ENCODE assay signal across 24 cellular contexts in genomic region chr7:45324683-45325237, GRCh38.
DNase-seq lines count a peak whose midpoint lies in the region; TF ChIP-seq lines count a peak whose summit lies in the region.
"Had no signal": no experiment of that assay in that cellular context is flagged by ENCODE, and none has a peak within 500 bp of the region (broad histone marks: within the 10 kb centered on the region; RNA-seq: fewer than 3 reads in every experiment).

No MANE protein-coding gene starts in this region.

- no peak overlapping the region for H3K4me3 Mint-ChIP-seq in activated CD4-positive, alpha-beta T cell treated with anti-CD3 and anti-CD28 coated beads, Interleukin-2, amount 10 ng/mL, durations not matched to agents 7 days and 5 days
- H3K4me3 Mint-ChIP-seq: activated naive CD8-positive, alpha-beta T cell treated with anti-CD3 and anti-CD28 coated beads for 36 hours; GM23338; memory B cell had no signal

- no peaks in the 10 kb centered on the region for H3K9me3 Mint-ChIP-seq in activated CD4-positive, alpha-beta T cell treated with anti-CD3 and anti-CD28 coated beads, Interleukin-2, amount 10 ng/mL, durations not matched to agents 7 days and 5 days
- H3K9me3 Mint-ChIP-seq: activated naive CD8-positive, alpha-beta T cell treated with anti-CD3 and anti-CD28 coated beads for 36 hours; activated T-helper 2 cell treated with anti-CD3 and anti-CD28 coated beads, Interferon-gamma antibody, Interleukin-2, Interleukin-4, amounts not matched to agents 10 μg/mL and 5 μg/mL and 100 μg/mL, durations not matched to agents 14 hours and 24 hours and 36 hours had no signal

- no peak overlapping the region for H3K27ac Mint-ChIP-seq in activated CD4-positive, alpha-beta T cell treated with anti-CD3 and anti-CD28 coated beads, Interleukin-2, amount 10 ng/mL, durations not matched to agents 7 days and 5 days
- H3K27ac Mint-ChIP-seq: activated naive CD8-positive, alpha-beta T cell treated with anti-CD3 and anti-CD28 coated beads for 36 hours; activated T-helper 2 cell treated with anti-CD3 and anti-CD28 coated beads, Interferon-gamma antibody, Interleukin-2, Interleukin-4, amounts not matched to agents 10 μg/mL and 5 μg/mL and 100 μg/mL, durations not matched to agents 14 hours and 24 hours and 36 hours; GM23338; memory B cell had no signal

- intact Hi-C loops in posterior vena cava (cut with DNase I) = no loop called here

- H3K9ac ChIP-seq in SK-N-MC (ENCODE audit: insufficient read length) = no peak overlapping the region
- H3K9ac ChIP-seq: SK-N-SH had no signal

- H3K36me3 ChIP-seq in SK-N-MC (ENCODE audit: insufficient read depth, low read length) = no peaks in the 10 kb centered on the region
- H3K36me3 ChIP-seq: esophagus muscularis mucosa, tibial artery had no signal

- CTCF ChIA-PET in activated CD4-positive, alpha-beta T cell treated with anti-CD3 and anti-CD28 coated beads, Interleukin-2, amount 10 ng/mL, durations not matched to agents 7 days and 5 days (lab: Charles Lee) = no interaction called here

- peaks cover 1% of the 10 kb centered on the region for H3K27me3 Mint-ChIP-seq in activated CD4-positive, alpha-beta T cell treated with anti-CD3 and anti-CD28 coated beads, Interleukin-2, amount 10 ng/mL, durations not matched to agents 7 days and 5 days

- no peaks in the 10 kb centered on the region for H3K36me3 Mint-ChIP-seq in activated CD4-positive, alpha-beta T cell treated with anti-CD3 and anti-CD28 coated beads, Interleukin-2, amount 10 ng/mL, durations not matched to agents 7 days and 5 days (ENCODE audit: low read depth)
- H3K36me3 Mint-ChIP-seq: activated naive CD8-positive, alpha-beta T cell treated with anti-CD3 and anti-CD28 coated beads for 36 hours; memory B cell had no signal

- DNase-seq in NCI-H187 (lab: John Stamatoyannopoulos, UW) (peak; percentile 22 to 69), NCI-H187 treated with DMSO at 0.1 percent for 48 hours (lab: John Stamatoyannopoulos, UW) (no peak), NCI-H2029 treated with DMSO at 0.1 percent for 48 hours (lab: John Stamatoyannopoulos, UW) (peak; percentile 31), SK-N-MC (ENCODE audit: low read depth, low spot score) (peak; percentile 65), retinal pigment epithelial cell (ENCODE audit: low read depth) (peak; percentile 55), posterior vena cava (ENCODE audit: low spot score) (no peak)
- DNase-seq in effector CD8-positive, alpha-beta T cell (lab: John Stamatoyannopoulos, UW) = no peak
- no peak for DNase-seq in activated CD4-positive, alpha-beta T cell treated with anti-CD3 and anti-CD28 coated beads, Interleukin-2, amount 10 ng/mL, durations not matched to agents 7 days and 5 days
- DNase-seq: activated CD4-positive, alpha-beta T cell treated with anti-CD3 and anti-CD28 coated beads, Interleukin-2, amount 50 U/mL, for 1 hour; activated naive CD8-positive, alpha-beta T cell treated with anti-CD3 and anti-CD28 coated beads for 36 hours; cerebellar nuclear complex; COR-L47; EL; Karpas-422; nucleus accumbens; SK-N-SH; stimulated activated CD4-positive, alpha-beta T cell treated with anti-CD3 and anti-CD28 coated beads, Interleukin-4, amount 100 ng/mL, for 1 hour; stimulated activated naive CD8-positive, alpha-beta T cell treated with anti-CD3 and anti-CD28 coated beads, Interleukin-15, Interleukin-2, amounts not matched to agents 100 U/mL and 50 U/mL, for 24 hours; tibial artery had no signal

- POLR2A ChIA-PET in activated CD4-positive, alpha-beta T cell treated with anti-CD3 and anti-CD28 coated beads, Interleukin-2, amount 10 ng/mL, durations not matched to agents 7 days and 5 days (lab: Charles Lee) = no interaction called here

- H3K9me3 ChIP-seq in SK-N-MC (ENCODE audit: low read depth, low read length) = peaks cover 2% of the 10 kb centered on the region; the same call in 1 of the 2 replicates

- TF ChIP-seq CTCF in retinal pigment epithelial cell (conservative IDR thresholded peaks at IDR 0.05; ENCODE audit: low read depth, low read length) = no peak

- H3K4me3 ChIP-seq in SK-N-MC (0 out of 2 replicates have a peak overlapping the region, but pooled peaks have one; percentile 18), retinal pigment epithelial cell (ENCODE audit: low read length) (no peak overlapping the region)
- H3K4me3 ChIP-seq: esophagus muscularis mucosa, GM23338, tibial artery had no signal

- peaks cover 5% of the 10 kb centered on the region for H3K4me1 Mint-ChIP-seq in activated CD4-positive, alpha-beta T cell treated with anti-CD3 and anti-CD28 coated beads, Interleukin-2, amount 10 ng/mL, durations not matched to agents 7 days and 5 days
- H3K4me1 Mint-ChIP-seq: activated naive CD8-positive, alpha-beta T cell treated with anti-CD3 and anti-CD28 coated beads for 36 hours; GM23338; memory B cell had no signal

- no peak overlapping the region for H3K27ac ChIP-seq in SK-N-MC
- H3K27ac ChIP-seq: esophagus muscularis mucosa, tibial artery, VCaP had no signal

Comparison
In these comparisons a context has a peak if more than half of its experiments do, and no peak if none do; other contexts are left out.
1. DNase-seq: peak in NCI-H187 (2 of 2), NCI-H2029 treated with DMSO at 0.1 percent for 48 hours (single experiment), SK-N-MC (single experiment) and retinal pigment epithelial cell (single experiment); none in NCI-H187 treated with DMSO at 0.1 percent for 48 hours (single experiment), effector CD8-positive, alpha-beta T cell (single experiment), posterior vena cava (single experiment) and activated CD4-positive, alpha-beta T cell treated with anti-CD3 and anti-CD28 coated beads, Interleukin-2, amount 10 ng/mL, durations not matched to agents 7 days and 5 days (single experiment).